ENCODE assay signal across 18 cellular contexts in the genomic region with DNA sequence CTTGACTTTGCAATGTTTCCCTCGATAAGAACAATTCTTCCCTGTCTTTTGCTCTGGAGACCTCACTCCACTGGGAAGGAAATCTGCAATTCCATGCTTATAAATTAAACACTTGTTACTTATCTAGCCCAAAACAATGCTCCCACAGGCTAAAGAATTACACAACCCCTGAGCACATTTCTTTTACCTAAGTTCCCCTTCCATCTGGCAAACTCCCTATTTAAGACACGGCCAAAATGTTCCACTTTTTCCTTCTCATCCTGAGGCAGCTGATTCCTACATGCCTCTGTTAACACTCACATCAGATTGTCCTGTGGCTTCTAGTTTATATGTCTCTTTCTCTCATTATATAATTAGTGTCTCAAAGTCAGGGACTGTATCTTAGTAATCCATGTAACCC.
DNase-seq lines count a peak whose midpoint lies in the region; ATAC-seq and TF ChIP-seq lines count a peak whose summit lies in the region.
"Had no signal": no experiment of that assay in that cellular context is flagged by ENCODE, and none has a peak within 500 bp of the region (broad histone marks: within the 10 kb centered on the region; RNA-seq: fewer than 3 reads in every experiment).

No MANE protein-coding gene starts in this region.

- 13 to 20% methylated on average over 2 of the region's 2 CpGs for WGBS in GM23248 (ENCODE audit: low coverage in 1 of 2, low lambda C conversion rate in 2 of 2, missing lambda C conversion rate in 2 of 2), 2 experiments

- H3K9me3 Mint-ChIP-seq in glutamatergic neuron (ENCODE audit: unreplicated experiment): no peaks in the 10 kb centered on the region

- H2AFZ ChIP-seq in ACC112 (ENCODE audit: low read length, unreplicated experiment): peak overlapping the region; percentile 33
- H2AFZ ChIP-seq in GM23248: no peak overlapping the region

- H4K20me1 ChIP-seq in GM23248 (ENCODE audit: insufficient read depth): no peaks in the 10 kb centered on the region

- no peaks in the 10 kb centered on the region for H3K9me2 ChIP-seq in GM23248 (ENCODE audit: insufficient read depth)

- H3K9me3 ChIP-seq in GM23248 (ENCODE audit: low read depth): no peaks in the 10 kb centered on the region
- H3K9me3 ChIP-seq: A549 had no signal

- H3K36me3 Mint-ChIP-seq in glutamatergic neuron (ENCODE audit: unreplicated experiment): no peaks in the 10 kb centered on the region
- H3K36me3 Mint-ChIP-seq: CD4-positive, CD25-positive, alpha-beta regulatory T cell had no signal

- ATAC-seq in GM21447 (IDR thresholded peaks at IDR 0.05; ENCODE audit: unreplicated experiment): no peak
- ATAC-seq in GM21515 (IDR thresholded peaks at IDR 0.05; ENCODE audit: unreplicated experiment): no peak
- ATAC-seq: Panc1 had no signal

- DNase-seq in GM23248 (peak; percentile 11), brain microvascular endothelial cell (no peak), iris pigment epithelial cell (ENCODE audit: low read depth) (peak; percentile 34), glutamatergic neuron (no peak), HUDEP-2 (lab: John Stamatoyannopoulos, UW; ENCODE audit: unreplicated experiment in 76 of 76) (no peak)
- DNase-seq: CD4-positive, CD25-positive, alpha-beta regulatory T cell; DMS79 treated with DMSO at 0.1 percent for 48 hours; H7; NCI-H1417; NCI-H1930; NCI-H2171; NCI-H510A; SHP77 treated with DMSO at 0.1 percent for 48 hours had no signal

- no peaks in the 10 kb centered on the region for H3K36me3 ChIP-seq in ACC112 (ENCODE audit: insufficient read depth, low read length)
- no peaks in the 10 kb centered on the region for H3K36me3 ChIP-seq in GM23248 (ENCODE audit: low read depth)
- H3K36me3 ChIP-seq in brain microvascular endothelial cell (replicated peaks): no peaks in the 10 kb centered on the region

- H3K4me1 ChIP-seq in ACC112 (ENCODE audit: control insufficient read depth, insufficient read depth, low read length, unreplicated experiment) (peaks cover 18% of the 10 kb centered on the region), GM23248 (ENCODE audit: insufficient read depth) (0 out of 2 replicates have a peak, but pooled peaks cover 14% of the 10 kb centered on the region)
- H3K4me1 ChIP-seq: A549 had no signal

- H3K4me3 ChIP-seq in ACC112 (ENCODE audit: low read depth, low read length) (peak overlapping the region; percentile 19; the same call in 1 of the 2 replicates), GM23248 (no peak overlapping the region), brain microvascular endothelial cell (ENCODE audit: low read depth, low read length) (no peak overlapping the region)
- H3K4me3 ChIP-seq: A549 had no signal

- H3K79me2 ChIP-seq in ACC112 (ENCODE audit: control insufficient read depth, insufficient read depth, low read length, unreplicated experiment): no peaks in the 10 kb centered on the region
- H3K79me2 ChIP-seq in GM23248 (ENCODE audit: insufficient read depth): no peaks in the 10 kb centered on the region

- H3K27me3 Mint-ChIP-seq in glutamatergic neuron (ENCODE audit: unreplicated experiment): peaks cover 7% of the 10 kb centered on the region
- H3K27me3 Mint-ChIP-seq: CD4-positive, CD25-positive, alpha-beta regulatory T cell had no signal

- H3K4me3 Mint-ChIP-seq in glutamatergic neuron (ENCODE audit: unreplicated experiment): no peak overlapping the region
- H3K4me3 Mint-ChIP-seq: CD4-positive, CD25-positive, alpha-beta regulatory T cell had no signal

- TF ChIP-seq CTCF in brain microvascular endothelial cell (IDR thresholded peaks at IDR 0.05; ENCODE audit: low read depth, low read length, missing control alignments) (no peak), glutamatergic neuron (IDR thresholded peaks at IDR 0.05; ENCODE audit: partially characterized antibody, unreplicated experiment) (no peak)

- H3K4me2 ChIP-seq in GM23248 (ENCODE audit: unreplicated experiment): peak overlapping the region; percentile 24
- H3K4me2 ChIP-seq: A549 had no signal

- H3K27ac Mint-ChIP-seq in glutamatergic neuron (ENCODE audit: unreplicated experiment): no peak overlapping the region
- H3K27ac Mint-ChIP-seq: CD4-positive, CD25-positive, alpha-beta regulatory T cell had no signal

- H3K27me3 ChIP-seq in ACC112 (ENCODE audit: insufficient read depth, low read length) (no peaks in the 10 kb centered on the region), GM23248 (replicated peaks; ENCODE audit: insufficient read depth) (no peaks in the 10 kb centered on the region), brain microvascular endothelial cell (replicated peaks) (no peaks in the 10 kb centered on the region)

- H3K27ac ChIP-seq in ACC112 (ENCODE audit: low read depth, low read length): peak overlapping the region; percentile 85
- H3K27ac ChIP-seq in GM23248: 0 out of 2 replicates have a peak overlapping the region, but pooled peaks have one; percentile 21
- H3K27ac ChIP-seq in brain microvascular endothelial cell: peak overlapping the region; percentile 53
- H3K27ac ChIP-seq: A549 had no signal

- in situ Hi-C loops in GM23248 (cut with MboI): no loop called here
- in situ Hi-C loops in brain microvascular endothelial cell (cut with HindIII; ENCODE audit: low pct_ligation_motif_present, low sequenced_read_pairs): no loop called here

- peaks cover 6% of the 10 kb centered on the region; the same call in 1 of the 2 replicates for H3F3A ChIP-seq in GM23248 (ENCODE audit: insufficient read depth)

- H3K9ac ChIP-seq in GM23248: no peak overlapping the region

- no peaks in the 10 kb centered on the region for H3K4me1 Mint-ChIP-seq in glutamatergic neuron (ENCODE audit: low read depth, unreplicated experiment)
- H3K4me1 Mint-ChIP-seq: CD4-positive, CD25-positive, alpha-beta regulatory T cell had no signal

Comparison
In these comparisons a context has a peak if more than half of its experiments do, and no peak if none do; other contexts are left out.
1. H3K27ac ChIP-seq: peak in every context shown above with its lines; median percentile 85 in ACC112; 53 in brain microvascular endothelial cell; 21 in GM23248.
2. DNase-seq: peak in GM23248 (single experiment) and iris pigment epithelial cell (single experiment); none in brain microvascular endothelial cell (single experiment), glutamatergic neuron (single experiment) and HUDEP-2 (0 of 76).